14 cellular contexts compared by ENCODE assay signal in the genomic region with DNA sequence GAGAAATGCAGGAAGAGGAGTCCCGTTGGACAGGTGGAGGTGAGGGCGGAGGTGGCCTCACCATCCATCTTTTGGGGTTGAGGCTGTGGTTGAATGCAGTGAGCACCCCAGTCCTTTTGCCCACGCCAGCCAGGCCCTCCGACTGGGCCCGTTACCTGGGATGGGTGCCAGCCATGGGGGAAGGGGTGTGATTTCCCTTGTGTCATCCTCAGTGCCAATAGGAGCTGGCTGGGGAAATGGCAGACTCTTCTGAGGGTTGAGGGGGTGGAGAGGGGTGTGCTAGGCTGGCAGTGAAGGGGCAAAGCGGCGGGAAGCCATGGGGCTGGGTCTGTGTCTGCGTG. TPM values are rescaled to one million over a fixed set of nuclear protein-coding genes. Genes with fewer than 3 reads are reported as not detected.
DNase-seq lines count a peak whose midpoint lies in the region; ATAC-seq and TF ChIP-seq lines count a peak whose summit lies in the region.
"Had no signal": no experiment of that assay in that cellular context is flagged by ENCODE, and none has a peak within 500 bp of the region (broad histone marks: within the 10 kb centered on the region; RNA-seq: fewer than 3 reads in every experiment).

No MANE protein-coding gene starts in this region.

- H3K27me3 ChIP-seq in heart left ventricle (peaks cover 0 to 32% (median 7%) of the 10 kb centered on the region in 9 donors), mammary epithelial cell (ENCODE audit: insufficient read depth, low read length) (no peaks in the 10 kb centered on the region), uterus (no peaks in the 10 kb centered on the region)
- H3K27me3 ChIP-seq: right lobe of liver had no signal

- H2AFZ ChIP-seq in mammary epithelial cell (ENCODE audit: low read depth, low read length) = peak overlapping the region; percentile 9

- in situ Hi-C loops in mammary epithelial cell (cut with MboI; ENCODE audit: low sequenced_read_pairs in 2 of 2) = no loop called here

- peaks cover 0 to 10% of the 10 kb centered on the region in 2 donors for H3K4me1 Mint-ChIP-seq in natural killer cell treated with Interleukin-12 subunit alpha and Interleukin-12 subunit beta and Interleukin-15 and Interleukin-18, amount 100 ng/mL, for 72 hours (ENCODE audit: low read depth in 2 of 2)

- BruUV-seq in mammary epithelial cell (replicated peaks; lab: Mats Ljungman, UMichigan) = no TSS peak

- no peaks in the 10 kb centered on the region for H3K9me3 Mint-ChIP-seq in natural killer cell treated with Interleukin-12 subunit alpha and Interleukin-12 subunit beta and Interleukin-15 and Interleukin-18, amount 100 ng/mL, for 72 hours

- H3K36me3 ChIP-seq in heart left ventricle (no peaks in the 10 kb centered on the region), mammary epithelial cell (ENCODE audit: insufficient read depth, low read length) (no peaks in the 10 kb centered on the region), uterus (no peaks in the 10 kb centered on the region)
- H3K36me3 ChIP-seq: right lobe of liver had no signal

- H3K4me1 ChIP-seq in heart left ventricle (peaks cover 0 to 26% (median 17%) of the 10 kb centered on the region in 12 donors), mammary epithelial cell (ENCODE audit: insufficient read depth, low read length) (peaks cover 32% of the 10 kb centered on the region), uterus (no peaks in the 10 kb centered on the region)

- H3K9ac ChIP-seq in mammary epithelial cell (ENCODE audit: insufficient read depth, low read length) = no peak overlapping the region

- H3K9me3 ChIP-seq in heart left ventricle = no peaks in the 10 kb centered on the region
- H3K9me3 ChIP-seq in mammary epithelial cell (replicated peaks; ENCODE audit: insufficient read depth, low read length) = no peaks in the 10 kb centered on the region
- H3K9me3 ChIP-seq in uterus = no peaks in the 10 kb centered on the region
- H3K9me3 ChIP-seq: right lobe of liver had no signal

- H3K4me3 ChIP-seq in heart left ventricle (peak overlapping the region in 10 of 12 donors; percentile 23 to 59 (median 51)), mammary epithelial cell (replicated peaks in 1 of 3; ENCODE audit: insufficient read depth in 1 of 3, low read depth in 2 of 3, low read length in 3 of 3) (no peak overlapping the region), uterus (peak overlapping the region; percentile 13 to 20)

- CTCF ChIA-PET in mammary epithelial cell (lab: Charles Lee; ENCODE audit: low non-redundant PET) = interaction anchor here (0.6 kb wide), 1 partner anchor 201 kb away, joined by 8 read pairs; no protein-coding TSS in a partner anchor

- H3K27me3 Mint-ChIP-seq in natural killer cell treated with Interleukin-12 subunit alpha and Interleukin-12 subunit beta and Interleukin-15 and Interleukin-18, amount 100 ng/mL, for 72 hours = peaks cover 14 to 19% of the 10 kb centered on the region in 2 donors

- no peaks in the 10 kb centered on the region for H3K79me2 ChIP-seq in mammary epithelial cell (ENCODE audit: insufficient read depth, low read length)

- intact Hi-C loops in heart left ventricle (cut with DNase I) = loop anchor here in 1 of 10 donors (5.0 kb wide), 1 partner anchor 34 kb away; no protein-coding TSS in a partner anchor
- intact Hi-C loops in left ventricle myocardium superior (cut with micrococcal nuclease) = no loop called here
- intact Hi-C loops in mammary epithelial cell (cut with micrococcal nuclease) = no loop called here
- intact Hi-C loops in uterus (cut with DNase I; ENCODE audit: low total_unique reads) = no loop called here

- no peak for ATAC-seq in heart left ventricle
- no peak for ATAC-seq in left ventricle myocardium superior
- ATAC-seq in natural killer cell treated with Interleukin-12 subunit alpha and Interleukin-12 subunit beta and Interleukin-15 and Interleukin-18, amount 100 ng/mL, for 72 hours = no peak
- no peak for ATAC-seq in HG03097 (IDR thresholded peaks at IDR 0.05; ENCODE audit: low FRiP score, unreplicated experiment)
- ATAC-seq: left lobe of liver, Panc1, right lobe of liver had no signal

- dilution Hi-C loops in mammary epithelial cell (cut with HindIII; ENCODE audit: low sequenced_read_pairs) = no loop called here

- H3K4me3 Mint-ChIP-seq in natural killer cell treated with Interleukin-12 subunit alpha and Interleukin-12 subunit beta and Interleukin-15 and Interleukin-18, amount 100 ng/mL, for 72 hours = peak overlapping the region; percentile 39

- WGBS in heart left ventricle, 4 donors = 43 to 64% (median 49%) methylated on average over 7 to 8 of the region's 8 CpGs
- 55% methylated on average over 4 of the region's 8 CpGs for WGBS in mammary epithelial cell (ENCODE audit: low coverage, missing lambda C conversion rate)

- no peaks in the 10 kb centered on the region for H3K36me3 Mint-ChIP-seq in natural killer cell treated with Interleukin-12 subunit alpha and Interleukin-12 subunit beta and Interleukin-15 and Interleukin-18, amount 100 ng/mL, for 72 hours

- no peak for TF ChIP-seq CTCF in heart left ventricle (IDR thresholded peaks at IDR 0.05)
- no peak for TF ChIP-seq CTCF in mammary epithelial cell (conservative IDR thresholded peaks at IDR 0.05 in 1 of 2, IDR thresholded peaks at IDR 0.05 in 1 of 2; ENCODE audit: extremely low read depth in 1 of 2, insufficient read depth in 1 of 2, low read depth in 1 of 2, low read length in 2 of 2)
- no peak for TF ChIP-seq CTCF in uterus (IDR thresholded peaks at IDR 0.05)

- no peaks in the 10 kb centered on the region for H4K20me1 ChIP-seq in mammary epithelial cell (ENCODE audit: insufficient read depth, low read length)

- TF ChIP-seq POLR2A in heart left ventricle (IDR thresholded peaks at IDR 0.05) (no peak), uterus (IDR thresholded peaks at IDR 0.05) (no peak)

- H3K27ac ChIP-seq in heart left ventricle (no peak overlapping the region), mammary epithelial cell (ENCODE audit: insufficient read depth, low read depth, low read length) (no peak overlapping the region), uterus (no peak overlapping the region)
- H3K27ac ChIP-seq: C4-2B, right lobe of liver had no signal

- no peak overlapping the region for H3K27ac Mint-ChIP-seq in natural killer cell treated with Interleukin-12 subunit alpha and Interleukin-12 subunit beta and Interleukin-15 and Interleukin-18, amount 100 ng/mL, for 72 hours

- DNase-seq in heart left ventricle = peak in 1 of 5 donors; percentile 25
- no peak for DNase-seq in left ventricle myocardium superior
- no peak for DNase-seq in mammary epithelial cell
- no peak for DNase-seq in natural killer cell treated with Interleukin-12 subunit alpha and Interleukin-12 subunit beta and Interleukin-15 and Interleukin-18, amount 100 ng/mL, for 72 hours (ENCODE audit: low spot score)
- DNase-seq in uterus = no peak
- no peak for DNase-seq in NCI-H1930 (lab: John Stamatoyannopoulos, UW)
- no peak for DNase-seq in DMS114 treated with DMSO at 0.1 percent for 48 hours (lab: John Stamatoyannopoulos, UW; ENCODE audit: unreplicated experiment)
- DNase-seq: amniotic stem cell, NCI-H187 treated with DMSO at 0.1 percent for 48 hours, right lobe of liver had no signal

- peak overlapping the region; percentile 22 for H3K4me2 ChIP-seq in mammary epithelial cell (ENCODE audit: insufficient read depth, low read depth, low read length)

RNA-seq across cellular contexts. Expression of a gene that starts 9.6 kb away (rescaled TPM):
- total RNA-seq in heart left ventricle (1 to 10 TPM in 3 of 9 donors, under 1 TPM in 6; 0.19 to 2.2 (median 0.40) TPM), left ventricle myocardium superior (0.30 TPM), mammary epithelial cell (1 to 10 TPM in 1 of 2 donors, under 1 TPM in 1; under 0.01 to 1.2 TPM), uterus (1 to 10 TPM in 1 of 4 donors, under 1 TPM in 2, not detected in 1; under 0.01 to 1.7 (median 0.43) TPM)
- polyA plus RNA-seq in heart left ventricle (under 1 TPM; 0.14 to 0.42 TPM), mammary epithelial cell (0.08 TPM)
- polyA minus RNA-seq in mammary epithelial cell = not detected
- total RNA-seq in natural killer cell treated with Interleukin-12 subunit alpha and Interleukin-12 subunit beta and Interleukin-15 and Interleukin-18, amount 100 ng/mL, for 72 hours = under 1 TPM; 0.50 to 0.70 TPM

RNA-seq across cellular contexts. Expression of a gene that starts 19.5 kb away (rescaled TPM):
- total RNA-seq in heart left ventricle (100 to 1,000 TPM in 3 of 9 donors, 10 to 100 TPM in 6; 70.0 to 122 (median 88.3) TPM), left ventricle myocardium superior (94.4 TPM), mammary epithelial cell (10 to 100 TPM; 43.8 to 59.5 TPM), uterus (10 to 100 TPM; 20.0 to 81.2 (median 50.4) TPM)
- polyA plus RNA-seq in heart left ventricle (10 to 100 TPM; 64.2 to 80.3 TPM), mammary epithelial cell (68.9 TPM)
- polyA minus RNA-seq in mammary epithelial cell = 38.1 TPM
- total RNA-seq in natural killer cell treated with Interleukin-12 subunit alpha and Interleukin-12 subunit beta and Interleukin-15 and Interleukin-18, amount 100 ng/mL, for 72 hours = 10 to 100 TPM; 64.9 to 89.8 TPM

RNA-seq across cellular contexts. Expression of a gene that starts 57.0 kb away (rescaled TPM):
- total RNA-seq in heart left ventricle = under 1 TPM; 0.23 to 0.78 (median 0.48) TPM
- polyA plus RNA-seq in heart left ventricle = under 1 TPM; 0.17 to 0.30 TPM
- 0.47 TPM for total RNA-seq in left ventricle myocardium superior
- total RNA-seq in mammary epithelial cell = under 1 TPM; 0.33 to 0.35 TPM
- 0.19 TPM for polyA plus RNA-seq in mammary epithelial cell
- not detected for polyA minus RNA-seq in mammary epithelial cell
- total RNA-seq in natural killer cell treated with Interleukin-12 subunit alpha and Interleukin-12 subunit beta and Interleukin-15 and Interleukin-18, amount 100 ng/mL, for 72 hours = 1 to 10 TPM; 2.0 to 2.3 TPM
- under 1 TPM in 3 of 4 donors, not detected in 1; 0.21 to 0.77 (median 0.30) TPM for total RNA-seq in uterus

Comparison
In these comparisons a context has a peak if more than half of its experiments do, and no peak if none do; other contexts are left out.
1. H3K4me3 ChIP-seq: peak in heart left ventricle (10 of 12) and uterus (2 of 2); none in mammary epithelial cell (0 of 3).